ENCODE assay signal across 1 cellular context in the genomic region with DNA sequence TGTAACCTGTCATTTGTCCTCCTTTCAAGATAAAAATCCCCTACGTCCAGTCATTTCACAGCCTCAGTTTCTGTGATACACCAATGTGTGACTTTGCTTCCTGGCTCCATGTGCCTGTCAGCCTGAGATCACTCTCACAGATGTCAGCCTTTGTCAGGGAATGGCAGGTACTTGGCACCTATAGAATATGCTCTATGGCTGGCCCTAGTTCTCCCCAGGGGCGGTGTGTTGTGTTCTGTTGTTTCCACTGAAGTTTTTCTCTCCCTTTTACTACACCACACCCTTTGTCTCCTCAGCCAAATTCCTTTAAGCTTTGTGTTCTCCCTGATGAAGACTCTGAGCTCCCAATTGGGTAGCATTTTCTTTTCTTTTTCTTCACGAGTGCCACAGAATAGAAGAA.
TF ChIP-seq lines count a peak whose summit lies in the region.

No MANE protein-coding gene starts in this region.

TF ChIP-seq in IMR-90, 13 proteins besides CTCF, POLR2A, EP300 and RAD21:
- TF ChIP-seq MXI1 (IDR thresholded peaks at IDR 0.05; ENCODE audit: borderline replicate concordance, low read depth, low read length): no peak
- TF ChIP-seq ELK1 (IDR thresholded peaks at IDR 0.05; ENCODE audit: borderline replicate concordance, low read depth, low read length): no peak
- no peak for TF ChIP-seq BHLHE40 (IDR thresholded peaks at IDR 0.05; ENCODE audit: low read depth, low read length)
- no peak for TF ChIP-seq MAZ (IDR thresholded peaks at IDR 0.05; ENCODE audit: borderline replicate concordance, low read depth, low read length)
- TF ChIP-seq CHD1 (IDR thresholded peaks at IDR 0.05; ENCODE audit: low read depth, low read length): no peak
- no peak for TF ChIP-seq RCOR1 (IDR thresholded peaks at IDR 0.05; ENCODE audit: insufficient replicate concordance, low read length)
- no peak for TF ChIP-seq SMC3 (IDR thresholded peaks at IDR 0.05; ENCODE audit: low read depth, low read length)
- TF ChIP-seq CEBPB (IDR thresholded peaks at IDR 0.05; ENCODE audit: low read depth, low read length): no peak
- TF ChIP-seq RFX5 (IDR thresholded peaks at IDR 0.05; ENCODE audit: low read depth, low read length): no peak
- TF ChIP-seq NFE2L2 (IDR thresholded peaks at IDR 0.05; ENCODE audit: low read depth, low read length): no peak
- no peak for TF ChIP-seq MAFK (IDR thresholded peaks at IDR 0.05; ENCODE audit: low read depth, low read length)
- TF ChIP-seq FOS (IDR thresholded peaks at IDR 0.05; ENCODE audit: low read depth, low read length): no peak
- no peak for TF ChIP-seq USF2 (IDR thresholded peaks at IDR 0.05; ENCODE audit: low read depth, low read length)
